Comparison of ENCODE assay signal across 10 cellular contexts in genomic region chr1:30745156-30745833, GRCh38. TPM values are rescaled to one million over a fixed set of nuclear protein-coding genes. Genes with fewer than 3 reads are reported as not detected.
A peak's percentile ranks its signal among the peaks of the same experiment; 100 is the strongest.
DNase-seq lines count a peak whose midpoint lies in the region; ATAC-seq and TF ChIP-seq lines count a peak whose summit lies in the region.
"Had no signal": no experiment of that assay in that cellular context is flagged by ENCODE, and none has a peak within 500 bp of the region (broad histone marks: within the 10 kb centered on the region; RNA-seq: fewer than 3 reads in every experiment).

No MANE protein-coding gene starts in this region.

- POLR2A ChIA-PET in CD4-positive, alpha-beta memory T cell (lab: Charles Lee; ENCODE audit: partially characterized antibody), result interaction anchor here (3.0 to 37.5 kb wide), 5 partner anchors 11 to 37 kb away, joined by 14 to 1160 read pairs (median 93); partner anchors contain the start of genes LAPTM5 and MATN1
- POLR2A ChIA-PET in GM10248 (lab: Yijun Ruan, JAX), result interaction anchor here (1.0 to 6.8 kb wide), 8 partner anchors 9 to 34 kb away, joined by 3 to 71 read pairs (median 6); partner anchors contain the start of gene LAPTM5

- H3K4me1 ChIP-seq in CD4-positive, alpha-beta memory T cell (ENCODE audit: insufficient read depth, low read length), result peaks cover 100% of the 10 kb centered on the region
- no peaks in the 10 kb centered on the region for H3K4me1 ChIP-seq in GM23338 (ENCODE audit: insufficient read depth)

- H3F3A ChIP-seq in GM23338 (replicated peaks; ENCODE audit: low read depth), result no peaks in the 10 kb centered on the region

- peak in 1 of 5 donors; percentile 44 for DNase-seq in CD4-positive, alpha-beta memory T cell
- DNase-seq in GM23338 (ENCODE audit: low spot score) (no peak), naive B cell (no peak), GM10248 (ENCODE audit: extremely low spot score) (no peak), 8988T (no peak), cerebellar nuclear complex (lab: John Stamatoyannopoulos, UW) (no peak)
- DNase-seq in activated naive CD4-positive, alpha-beta T cell treated with anti-CD3 and anti-CD28 coated beads, Interleukin-2, amount 50 U/mL, for 72 hours (ENCODE audit: low spot score in 2 of 2), result no peak
- DNase-seq in effector CD8-positive, alpha-beta T cell (lab: John Stamatoyannopoulos, UW), result no peak
- DNase-seq: IMR-90 had no signal

- H3K27me3 Mint-ChIP-seq in CD4-positive, alpha-beta memory T cell, result no peaks in the 10 kb centered on the region
- H3K27me3 Mint-ChIP-seq in GM23338 (ENCODE audit: insufficient read depth, low read depth, poor library complexity) (peaks cover 17% of the 10 kb centered on the region), naive B cell (no peaks in the 10 kb centered on the region)

- peak overlapping the region in 1 of 2 donors; percentile 12 for H3K4me3 ChIP-seq in CD4-positive, alpha-beta memory T cell (ENCODE audit: low read length in 2 of 2)
- no peak overlapping the region for H3K4me3 ChIP-seq in GM23338

- H3K27ac Mint-ChIP-seq in CD4-positive, alpha-beta memory T cell, result peak overlapping the region; percentile 95 to 99 (median 98)
- no peak overlapping the region for H3K27ac Mint-ChIP-seq in GM23338
- peak overlapping the region; percentile 98 for H3K27ac Mint-ChIP-seq in activated naive CD4-positive, alpha-beta T cell treated with anti-CD3 and anti-CD28 coated beads, Interleukin-2, amount 50 U/mL, for 72 hours
- H3K27ac Mint-ChIP-seq in naive B cell, result peak overlapping the region; percentile 92 to 100 (median 98)

- TF ChIP-seq CTCF in GM23338 (conservative IDR thresholded peaks at IDR 0.05; ENCODE audit: low read depth in 2 of 2), result no peak
- no peak for TF ChIP-seq CTCF in GM10248 (IDR thresholded peaks at IDR 0.05; ENCODE audit: control extremely low read depth, extremely low read depth, low read depth, missing control alignments)

- H3K27ac ChIP-seq in CD4-positive, alpha-beta memory T cell (ENCODE audit: low read depth, low read length), result peak overlapping the region; percentile 92
- H3K27ac ChIP-seq in GM23338 (ENCODE audit: low read depth), result no peak overlapping the region

- no peak overlapping the region for H3K4me2 ChIP-seq in GM23338

- peaks cover 36% of the 10 kb centered on the region for H3K36me3 ChIP-seq in CD4-positive, alpha-beta memory T cell (ENCODE audit: insufficient read depth, low read length)
- no peaks in the 10 kb centered on the region for H3K36me3 ChIP-seq in GM23338 (ENCODE audit: insufficient read depth)

- H3K9me3 ChIP-seq in CD4-positive, alpha-beta memory T cell (ENCODE audit: control insufficient read depth in 1 of 2, low read length in 2 of 2), result no peaks in the 10 kb centered on the region

- peak overlapping the region; percentile 69 to 98 (median 88) for H3K4me3 Mint-ChIP-seq in CD4-positive, alpha-beta memory T cell
- H3K4me3 Mint-ChIP-seq in GM23338 (no peak overlapping the region), naive B cell (peak overlapping the region; percentile 85 to 100 (median 98))

- no peaks in the 10 kb centered on the region for H3K27me3 ChIP-seq in CD4-positive, alpha-beta memory T cell (ENCODE audit: insufficient read depth, low read length)
- no peaks in the 10 kb centered on the region for H3K27me3 ChIP-seq in GM23338 (ENCODE audit: insufficient read depth)

- CTCF ChIA-PET in CD4-positive, alpha-beta memory T cell (lab: Charles Lee; ENCODE audit: partially characterized antibody), result interaction anchor here (2.0 to 18.5 kb wide), 5 partner anchors 11 to 37 kb away, joined by 26 to 270 read pairs (median 85); partner anchors contain the start of gene LAPTM5
- CTCF ChIA-PET in GM10248 (lab: Yijun Ruan, JAX), result interaction anchor here (1.0 to 13.2 kb wide), 8 partner anchors 11 to 56 kb away, joined by 3 to 162 read pairs (median 32); partner anchors contain the start of gene LAPTM5

- H3K79me2 ChIP-seq in GM23338 (replicated peaks; ENCODE audit: insufficient read depth), result no peaks in the 10 kb centered on the region

- H2AFZ ChIP-seq in GM23338, result peak overlapping the region; percentile 72

- peaks cover 88 to 100% (median 95%) of the 10 kb centered on the region in 4 donors for H3K4me1 Mint-ChIP-seq in CD4-positive, alpha-beta memory T cell
- peaks cover 25% of the 10 kb centered on the region for H3K4me1 Mint-ChIP-seq in GM23338
- H3K4me1 Mint-ChIP-seq in naive B cell, result peaks cover 95 to 100% (median 99%) of the 10 kb centered on the region in 3 donors

- H4K20me1 ChIP-seq in GM23338 (replicated peaks; ENCODE audit: insufficient read depth), result no peaks in the 10 kb centered on the region

- peaks cover 0 to 2% (median 0%) of the 10 kb centered on the region in 8 donors for H3K9me3 Mint-ChIP-seq in CD4-positive, alpha-beta memory T cell
- H3K9me3 Mint-ChIP-seq in GM23338, result no peaks in the 10 kb centered on the region
- H3K9me3 Mint-ChIP-seq in activated naive CD4-positive, alpha-beta T cell treated with anti-CD3 and anti-CD28 coated beads, Interleukin-2, amount 50 U/mL, for 72 hours, result no peaks in the 10 kb centered on the region
- peaks cover 0 to 3% (median 0%) of the 10 kb centered on the region in 7 donors for H3K9me3 Mint-ChIP-seq in naive B cell

- no peaks in the 10 kb centered on the region for H3K9me2 ChIP-seq in GM23338 (ENCODE audit: insufficient read depth)

- intact Hi-C loops in CD4-positive, alpha-beta memory T cell (cut with micrococcal nuclease), result no loop called here

- peaks cover 39 to 77% of the 10 kb centered on the region in 2 donors for H3K36me3 Mint-ChIP-seq in CD4-positive, alpha-beta memory T cell
- no peaks in the 10 kb centered on the region for H3K36me3 Mint-ChIP-seq in GM23338 (ENCODE audit: low read depth)
- H3K36me3 Mint-ChIP-seq in activated naive CD4-positive, alpha-beta T cell treated with anti-CD3 and anti-CD28 coated beads, Interleukin-2, amount 50 U/mL, for 72 hours, result peaks cover 21 to 54% of the 10 kb centered on the region in 2 donors
- peaks cover 46 to 57% of the 10 kb centered on the region in 2 donors for H3K36me3 Mint-ChIP-seq in naive B cell

- no peak; the same call in 2 of the 3 replicates for ATAC-seq in GM23338
- ATAC-seq in activated naive CD4-positive, alpha-beta T cell treated with anti-CD3 and anti-CD28 coated beads, Interleukin-2, amount 50 U/mL, for 72 hours, result no peak
- ATAC-seq in naive B cell (ENCODE audit: low read depth in 2 of 2), result no peak

TF ChIP-seq in GM23338, 12 proteins besides CTCF, POLR2A, EP300 and RAD21 (continues in another document):
- TF ChIP-seq NANOG (IDR thresholded peaks at IDR 0.05; ENCODE audit: borderline replicate concordance), result no peak

RNA-seq across cellular contexts. Expression of gene LAPTM5, which starts 12.3 kb away (rescaled TPM):
- total RNA-seq in CD4-positive, alpha-beta memory T cell, result 100 to 1,000 TPM; 587 to 608 TPM
- polyA plus RNA-seq in CD4-positive, alpha-beta memory T cell, result 100 to 1,000 TPM; 563 to 851 TPM
- total RNA-seq in GM23338 (2014; rRNA removed; shearing (Covaris generic)), result not detected in 2 replicates
- polyA plus RNA-seq in GM23338 (2016; fragmentation: Nextera tagmentation; extraction: Ambion mirVana), result 0.21 and 1.0 TPM in 2 replicates
- 100 to 1,000 TPM; 248 to 298 TPM for total RNA-seq in activated naive CD4-positive, alpha-beta T cell treated with anti-CD3 and anti-CD28 coated beads, Interleukin-2, amount 50 U/mL, for 72 hours
- polyA plus RNA-seq in naive B cell (ENCODE audit: low read depth in 6 of 6), result 1,000 to 10,000 TPM; 1,442 to 2,525 (median 1,701) TPM
- total RNA-seq: IMR-90 had no signal

RNA-seq across cellular contexts. Expression of gene MATN1, which starts 21.9 kb away (rescaled TPM):
- total RNA-seq in CD4-positive, alpha-beta memory T cell, result under 1 TPM in 1 of 2 experiments, not detected in 1; 0.12 TPM
- polyA plus RNA-seq in CD4-positive, alpha-beta memory T cell, result 1 to 10 TPM in 1 of 2 donors, under 1 TPM in 1; 0.53 to 1.2 TPM
- total RNA-seq in GM23338 (2014; rRNA removed; shearing (Covaris generic)), result 0.31 TPM in 1 of 2 replicates, not detected in the other
- polyA plus RNA-seq in GM23338 (2016; fragmentation: Nextera tagmentation; extraction: Ambion mirVana) (0.08 and 0.21 TPM in 2 replicates), naive B cell (ENCODE audit: low read depth in 6 of 6) (1 to 10 TPM in 2 of 6 donors, under 1 TPM in 4; 0.21 to 3.1 (median 0.39) TPM)
- total RNA-seq in activated naive CD4-positive, alpha-beta T cell treated with anti-CD3 and anti-CD28 coated beads, Interleukin-2, amount 50 U/mL, for 72 hours, result under 1 TPM; 0.31 to 0.66 TPM
- total RNA-seq: IMR-90, pulmonary artery endothelial cell had no signal

Comparison
In these comparisons a context has a peak if more than half of its experiments do, and no peak if none do; other contexts are left out.
1. RNA of gene LAPTM5, which starts 12.3 kb away (total RNA-seq): 587 to 608 TPM in CD4-positive, alpha-beta memory T cell and 248 to 298 TPM in activated naive CD4-positive, alpha-beta T cell treated with anti-CD3 and anti-CD28 coated beads, Interleukin-2, amount 50 U/mL, for 72 hours; not detected in GM23338; every median in the first group is over 100 times any median in the second.